ENCODE assay signal across 8 cellular contexts in the genomic region with DNA sequence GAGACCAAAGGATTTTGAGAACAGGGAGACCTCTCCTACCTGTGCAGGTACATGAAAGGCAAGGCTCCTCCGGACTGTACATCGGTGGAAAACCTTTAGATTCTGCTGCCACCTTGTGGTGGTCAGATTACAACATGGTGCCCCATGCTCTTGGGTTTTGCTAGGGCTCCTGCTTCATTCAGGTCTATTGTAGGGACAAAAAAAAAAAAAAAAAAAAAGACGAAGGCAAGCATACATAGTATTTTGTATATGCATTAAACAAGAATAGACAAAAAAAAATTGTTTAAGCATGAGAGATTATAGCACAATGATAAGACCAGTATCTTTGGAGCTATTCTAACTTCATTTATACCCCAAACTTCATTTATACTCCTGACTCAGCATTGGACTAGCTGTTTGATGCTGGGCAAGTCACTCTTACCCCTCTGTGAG. TPM values are rescaled to one million over a fixed set of nuclear protein-coding genes. Genes with fewer than 3 reads are reported as not detected.
DNase-seq lines count a peak whose midpoint lies in the region; ATAC-seq, FAIRE-seq and TF ChIP-seq lines count a peak whose summit lies in the region.

No MANE protein-coding gene starts in this region.

- FAIRE-seq in RCC 7860 (lab: Jason Lieb, UNC) = no peak

- DNase-seq in CD1c-positive myeloid dendritic cell (ENCODE audit: extremely low spot score) (peak; percentile 53), HuH-7 (ENCODE audit: low spot score) (peak; percentile 59), RCC 7860 (ENCODE audit: low spot score) (peak; percentile 34), foreskin fibroblast (peak; percentile 52 to 78), trophoblast cell (peak; percentile 89 to 96), vagina (ENCODE audit: extremely low spot score in 2 of 2) (no peak)
- DNase-seq in activated T-helper 1 cell treated with anti-CD3 and anti-CD28 coated beads, Interleukin-12 subunit alpha, Interleukin-12 subunit beta, Interleukin-2, Interleukin-4 antibody, amounts not matched to agents 30 ng/mL and 10 ng/mL and 1 ng/mL, durations not matched to agents 14 hours and 24 hours and 36 hours (ENCODE audit: low spot score) = peak; percentile 29

- no CpG with 5 or more reads among the region's 3 CpGs for WGBS in trophoblast cell (ENCODE audit: extremely low coverage, insufficient coverage, insufficient read length)

- TF ChIP-seq POLR2A in vagina (IDR thresholded peaks at IDR 0.05) = no peak

- H3K9me3 ChIP-seq in trophoblast cell (ENCODE audit: insufficient read depth, low read depth, low read length) = no peaks in the 10 kb centered on the region
- H3K9me3 ChIP-seq in vagina = no peaks in the 10 kb centered on the region

- H3K4me3 ChIP-seq in foreskin fibroblast (ENCODE audit: low read depth in 1 of 2, low read length in 2 of 2) (no peak overlapping the region), trophoblast cell (ENCODE audit: low read depth, low read length) (no peak overlapping the region), vagina (no peak overlapping the region)

- H3K4ac ChIP-seq in trophoblast cell (ENCODE audit: low read depth, low read length) = no peak overlapping the region

- peaks cover 15% of the 10 kb centered on the region for H3K4me1 Mint-ChIP-seq in activated T-helper 1 cell treated with anti-CD3 and anti-CD28 coated beads, Interleukin-12 subunit alpha, Interleukin-12 subunit beta, Interleukin-2, Interleukin-4 antibody, amounts not matched to agents 30 ng/mL and 10 ng/mL and 1 ng/mL, durations not matched to agents 14 hours and 24 hours and 36 hours (ENCODE audit: low read depth)

- intact Hi-C loops in activated T-helper 1 cell treated with anti-CD3 and anti-CD28 coated beads, Interleukin-12 subunit alpha, Interleukin-12 subunit beta, Interleukin-2, Interleukin-4 antibody, amounts not matched to agents 30 ng/mL and 10 ng/mL and 1 ng/mL, durations not matched to agents 14 hours and 24 hours and 36 hours (cut with micrococcal nuclease) = loop anchor here (1.0 to 10.0 kb wide), 2 partner anchors 54 to 935 kb away; no protein-coding TSS in a partner anchor
- intact Hi-C loops in vagina (cut with DNase I) = loop anchor here (5.0 kb wide), 1 partner anchor 88 kb away; no protein-coding TSS in a partner anchor

- no peak overlapping the region for H3K14ac ChIP-seq in trophoblast cell (ENCODE audit: low read length)

- no peak overlapping the region for H4K8ac ChIP-seq in trophoblast cell (ENCODE audit: low read depth, low read length)

- no peak overlapping the region for H3K23ac ChIP-seq in trophoblast cell (ENCODE audit: low read length)

- no peaks in the 10 kb centered on the region for H3K79me1 ChIP-seq in trophoblast cell (ENCODE audit: low read length)

- H2BK12ac ChIP-seq in trophoblast cell (ENCODE audit: low read length) = no peak overlapping the region

- no peaks in the 10 kb centered on the region for H3K79me2 ChIP-seq in trophoblast cell (ENCODE audit: control insufficient read depth, insufficient read depth, low read length, poor library complexity)

- H3K4me1 ChIP-seq in trophoblast cell (ENCODE audit: control insufficient read depth in 1 of 2, insufficient read depth in 2 of 2, low read length in 2 of 2) (no peaks in the 10 kb centered on the region), vagina (no peaks in the 10 kb centered on the region)

- H4K91ac ChIP-seq in trophoblast cell (ENCODE audit: low read depth, low read length) = no peak overlapping the region

- no peak overlapping the region for H2AK5ac ChIP-seq in trophoblast cell (ENCODE audit: low read length)

- no peak overlapping the region for H3K27ac Mint-ChIP-seq in activated T-helper 1 cell treated with anti-CD3 and anti-CD28 coated beads, Interleukin-12 subunit alpha, Interleukin-12 subunit beta, Interleukin-2, Interleukin-4 antibody, amounts not matched to agents 30 ng/mL and 10 ng/mL and 1 ng/mL, durations not matched to agents 14 hours and 24 hours and 36 hours

- H2AFZ ChIP-seq in trophoblast cell (ENCODE audit: insufficient read depth, low read length, poor library complexity) = no peak overlapping the region

- no peaks in the 10 kb centered on the region for H3K27me3 ChIP-seq in trophoblast cell (ENCODE audit: insufficient read depth, low read length)
- H3K27me3 ChIP-seq in vagina = no peaks in the 10 kb centered on the region

- H3K36me3 ChIP-seq in trophoblast cell (ENCODE audit: control insufficient read depth in 1 of 2, insufficient read depth in 2 of 2, low read length in 2 of 2) (no peaks in the 10 kb centered on the region), vagina (no peaks in the 10 kb centered on the region)

- H3K9me3 Mint-ChIP-seq in activated T-helper 1 cell treated with anti-CD3 and anti-CD28 coated beads, Interleukin-12 subunit alpha, Interleukin-12 subunit beta, Interleukin-2, Interleukin-4 antibody, amounts not matched to agents 30 ng/mL and 10 ng/mL and 1 ng/mL, durations not matched to agents 14 hours and 24 hours and 36 hours = no peaks in the 10 kb centered on the region

- H3K27me3 Mint-ChIP-seq in activated T-helper 1 cell treated with anti-CD3 and anti-CD28 coated beads, Interleukin-12 subunit alpha, Interleukin-12 subunit beta, Interleukin-2, Interleukin-4 antibody, amounts not matched to agents 30 ng/mL and 10 ng/mL and 1 ng/mL, durations not matched to agents 14 hours and 24 hours and 36 hours (ENCODE audit: insufficient read depth) = peaks cover 32% of the 10 kb centered on the region

- H3K27ac ChIP-seq in trophoblast cell (ENCODE audit: low read depth, low read length) (no peak overlapping the region), vagina (no peak overlapping the region)

- peak; percentile 78 for ATAC-seq in GM19328 (IDR thresholded peaks at IDR 0.05; ENCODE audit: unreplicated experiment)

- no peaks in the 10 kb centered on the region for H3K36me3 Mint-ChIP-seq in activated T-helper 1 cell treated with anti-CD3 and anti-CD28 coated beads, Interleukin-12 subunit alpha, Interleukin-12 subunit beta, Interleukin-2, Interleukin-4 antibody, amounts not matched to agents 30 ng/mL and 10 ng/mL and 1 ng/mL, durations not matched to agents 14 hours and 24 hours and 36 hours (ENCODE audit: low read depth)

- no peak overlapping the region for H3K4me2 ChIP-seq in trophoblast cell (ENCODE audit: low read length)

- no peak overlapping the region for H4K12ac ChIP-seq in trophoblast cell (ENCODE audit: low read depth, low read length)

- H2BK5ac ChIP-seq in trophoblast cell (ENCODE audit: low read depth, low read length, poor library complexity) = no peak overlapping the region

- no peak overlapping the region for H3K4me3 Mint-ChIP-seq in activated T-helper 1 cell treated with anti-CD3 and anti-CD28 coated beads, Interleukin-12 subunit alpha, Interleukin-12 subunit beta, Interleukin-2, Interleukin-4 antibody, amounts not matched to agents 30 ng/mL and 10 ng/mL and 1 ng/mL, durations not matched to agents 14 hours and 24 hours and 36 hours

- H3K9ac ChIP-seq in trophoblast cell (ENCODE audit: low read length) = no peak overlapping the region

- no peak overlapping the region for H3K18ac ChIP-seq in trophoblast cell (ENCODE audit: low read length)

- H2BK120ac ChIP-seq in trophoblast cell (ENCODE audit: insufficient read depth, low read length, poor library complexity) = no peak overlapping the region

- peak; percentile 69 for TF ChIP-seq CTCF in foreskin fibroblast (IDR thresholded peaks at IDR 0.05; ENCODE audit: low read depth, low read length)
- peak in 2 of 3 experiments; percentile 38 to 58 for TF ChIP-seq CTCF in vagina (IDR thresholded peaks at IDR 0.05)

RNA-seq across cellular contexts. Expression of a gene that starts 27.4 kb away (rescaled TPM):
- total RNA-seq in activated T-helper 1 cell treated with anti-CD3 and anti-CD28 coated beads, Interleukin-12 subunit alpha, Interleukin-12 subunit beta, Interleukin-2, Interleukin-4 antibody, amounts not matched to agents 30 ng/mL and 10 ng/mL and 1 ng/mL, durations not matched to agents 14 hours and 24 hours and 36 hours = 10.9 and 11.2 TPM in 2 replicates
- 4.7 and 4.9 TPM in 2 replicates for polyA plus RNA-seq in trophoblast cell (2013)
- 45.7 TPM for total RNA-seq in vagina

RNA-seq across cellular contexts. Expression of a gene that starts 34.0 kb away (rescaled TPM):
- 6.8 and 7.7 TPM in 2 replicates for total RNA-seq in activated T-helper 1 cell treated with anti-CD3 and anti-CD28 coated beads, Interleukin-12 subunit alpha, Interleukin-12 subunit beta, Interleukin-2, Interleukin-4 antibody, amounts not matched to agents 30 ng/mL and 10 ng/mL and 1 ng/mL, durations not matched to agents 14 hours and 24 hours and 36 hours
- 42.5 and 42.6 TPM in 2 replicates for polyA plus RNA-seq in trophoblast cell (2013)
- total RNA-seq in vagina = 41.5 TPM

RNA-seq across cellular contexts. Expression of a gene that starts 57.5 kb away (rescaled TPM):
- not detected in 2 replicates for total RNA-seq in activated T-helper 1 cell treated with anti-CD3 and anti-CD28 coated beads, Interleukin-12 subunit alpha, Interleukin-12 subunit beta, Interleukin-2, Interleukin-4 antibody, amounts not matched to agents 30 ng/mL and 10 ng/mL and 1 ng/mL, durations not matched to agents 14 hours and 24 hours and 36 hours
- polyA plus RNA-seq in trophoblast cell (2013) = 0.05 TPM in 1 of 2 replicates, not detected in the other
- total RNA-seq in vagina = not detected

Comparison
In these comparisons a context has a peak if more than half of its experiments do, and no peak if none do; other contexts are left out.
1. DNase-seq: peak in CD1c-positive myeloid dendritic cell (single experiment), HuH-7 (single experiment), RCC 7860 (single experiment), activated T-helper 1 cell treated with anti-CD3 and anti-CD28 coated beads, Interleukin-12 subunit alpha, Interleukin-12 subunit beta, Interleukin-2, Interleukin-4 antibody, amounts not matched to agents 30 ng/mL and 10 ng/mL and 1 ng/mL, durations not matched to agents 14 hours and 24 hours and 36 hours (single experiment), foreskin fibroblast (2 of 2) and trophoblast cell (2 of 2); none in vagina (0 of 2).